8 cellular contexts compared by ENCODE assay signal in the genomic region with DNA sequence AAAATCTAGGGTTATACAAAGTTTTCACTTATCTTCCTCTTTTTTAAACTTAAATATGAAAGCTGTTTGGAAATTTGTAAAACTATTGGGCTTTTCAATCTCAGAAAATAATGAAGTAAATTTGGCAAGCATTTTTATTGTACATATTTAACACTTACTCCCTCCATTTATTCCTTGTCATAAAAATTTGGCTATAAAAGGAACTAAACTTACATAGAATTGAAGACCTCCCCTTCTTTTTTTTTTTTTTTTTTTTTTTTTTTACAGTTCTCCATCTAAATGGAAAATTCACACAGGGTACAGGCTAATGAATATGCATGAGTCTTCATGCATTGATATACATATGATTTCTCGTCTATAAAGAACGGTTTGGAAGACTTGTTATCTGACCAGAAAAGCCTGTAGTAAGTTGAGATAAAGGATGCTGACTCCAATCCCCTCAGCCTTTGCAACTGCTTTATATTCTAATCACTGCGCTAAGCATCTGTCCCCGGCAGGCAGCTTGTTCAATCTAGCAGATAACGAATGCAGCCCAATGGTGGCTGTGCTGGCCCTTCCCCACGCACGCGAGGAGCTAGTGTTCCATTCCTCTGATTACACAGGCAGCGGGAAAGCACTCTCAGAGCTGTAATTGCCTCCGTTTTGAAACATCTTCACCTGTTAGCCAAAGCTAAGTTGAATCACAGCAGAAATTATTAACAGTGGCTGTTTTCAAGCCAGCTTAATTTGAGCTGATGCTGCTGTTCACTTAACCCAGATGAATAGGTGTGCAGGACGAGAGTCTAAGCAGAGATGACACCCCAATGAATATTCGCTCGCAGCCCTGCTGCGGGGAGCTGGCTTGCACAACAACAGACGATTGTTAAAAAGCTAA.
DNase-seq lines count a peak whose midpoint lies in the region; ATAC-seq, FAIRE-seq and TF ChIP-seq lines count a peak whose summit lies in the region.

No MANE protein-coding gene starts in this region.

- no peaks in the 10 kb centered on the region; the same call in 1 of the 2 replicates for H3K36me3 ChIP-seq in ES-I3 (ENCODE audit: insufficient read depth, low read length)
- H3K36me3 ChIP-seq in astrocyte (ENCODE audit: insufficient read depth, low read length), result no peaks in the 10 kb centered on the region
- H3K36me3 ChIP-seq in vagina, result no peaks in the 10 kb centered on the region

- intact Hi-C loops in vagina (cut with DNase I), result no loop called here

- no peaks in the 10 kb centered on the region for H3K27me3 Mint-ChIP-seq in astrocyte (ENCODE audit: low read depth, unreplicated experiment)

- peaks cover 31% of the 10 kb centered on the region for H3K4me1 ChIP-seq in ES-I3 (ENCODE audit: insufficient read depth, low read length)
- H3K4me1 ChIP-seq in astrocyte (ENCODE audit: insufficient read depth, low read length), result peaks cover 5% of the 10 kb centered on the region
- H3K4me1 ChIP-seq in vagina, result peaks cover 19% of the 10 kb centered on the region

- no peak overlapping the region for H3K27ac Mint-ChIP-seq in astrocyte (ENCODE audit: unreplicated experiment)

- H3K4me2 ChIP-seq in astrocyte (ENCODE audit: low read length), result peak overlapping the region; percentile 81

- no peaks in the 10 kb centered on the region for H3K27me3 ChIP-seq in astrocyte (ENCODE audit: insufficient read depth, low read length)
- no peaks in the 10 kb centered on the region for H3K27me3 ChIP-seq in vagina

- no peak for FAIRE-seq in astrocyte (lab: Jason Lieb, UNC)

- peak; percentile 18 for DNase-seq in astrocyte (ENCODE audit: low read depth)
- no peak for DNase-seq in left lobe of liver (ENCODE audit: low spot score)
- no peak for DNase-seq in vagina (ENCODE audit: extremely low spot score in 2 of 2)
- DNase-seq in Kasumi-1 (lab: John Stamatoyannopoulos, UW), result no peak
- no peak for DNase-seq in RKO (ENCODE audit: low spot score)

- peak; percentile 70 for ATAC-seq in HG03432 (IDR thresholded peaks at IDR 0.05; ENCODE audit: unreplicated experiment)
- peak; percentile 58 for ATAC-seq in left lobe of liver
- ATAC-seq in GM19324 (IDR thresholded peaks at IDR 0.05; ENCODE audit: low FRiP score, unreplicated experiment), result no peak

- H3K4me3 ChIP-seq in astrocyte (ENCODE audit: insufficient read depth, low read depth, low read length) (peak overlapping the region; percentile 45), vagina (peak overlapping the region; percentile 20 to 31)

- no peaks in the 10 kb centered on the region for H3K9me3 Mint-ChIP-seq in astrocyte (ENCODE audit: unreplicated experiment)

- no peaks in the 10 kb centered on the region for H3K36me3 Mint-ChIP-seq in astrocyte (ENCODE audit: low read depth, unreplicated experiment)

- H2AFZ ChIP-seq in astrocyte (ENCODE audit: low read depth, low read length), result peak overlapping the region; percentile 74

- H3K9ac ChIP-seq in ES-I3 (ENCODE audit: low read depth, low read length) (peak overlapping the region; percentile 2; the same call in 1 of the 2 replicates), astrocyte (ENCODE audit: low read length) (peak overlapping the region; percentile 58)

- peaks cover 42% of the 10 kb centered on the region for H3K4me1 Mint-ChIP-seq in astrocyte (ENCODE audit: low read depth, unreplicated experiment)

- H3K4me3 Mint-ChIP-seq in astrocyte (ENCODE audit: unreplicated experiment), result no peak overlapping the region

- H3K27ac ChIP-seq in astrocyte (ENCODE audit: low read depth, low read length), result no peak overlapping the region
- no peak overlapping the region for H3K27ac ChIP-seq in vagina

- no peak for TF ChIP-seq POLR2A in vagina (IDR thresholded peaks at IDR 0.05)

- H3K9me3 ChIP-seq in ES-I3 (ENCODE audit: control insufficient read depth, insufficient read depth, low read length), result no peaks in the 10 kb centered on the region
- no peaks in the 10 kb centered on the region for H3K9me3 ChIP-seq in astrocyte (ENCODE audit: insufficient read depth, low read depth, low read length)
- H3K9me3 ChIP-seq in vagina, result no peaks in the 10 kb centered on the region

- no peaks in the 10 kb centered on the region for H4K20me1 ChIP-seq in astrocyte (ENCODE audit: insufficient read depth, low read length)

- H3K79me2 ChIP-seq in astrocyte (ENCODE audit: insufficient read depth, low read length), result no peaks in the 10 kb centered on the region

- TF ChIP-seq CTCF in astrocyte (IDR thresholded peaks at IDR 0.05; ENCODE audit: insufficient read depth, low read depth, low read length), result no peak
- no peak for TF ChIP-seq CTCF in vagina (IDR thresholded peaks at IDR 0.05)
